ENCODE assay signal across 8 cellular contexts in genomic region chr12:27534060-27534764, GRCh38.
A peak's percentile ranks its signal among the peaks of the same experiment; 100 is the strongest.
DNase-seq lines count a peak whose midpoint lies in the region; ATAC-seq and TF ChIP-seq lines count a peak whose summit lies in the region.

No MANE protein-coding gene starts in this region.

- ATAC-seq in GM18867 (IDR thresholded peaks at IDR 0.05; ENCODE audit: unreplicated experiment) (peak; percentile 60), HG02642 (IDR thresholded peaks at IDR 0.05; ENCODE audit: poor library complexity, unreplicated experiment) (peak; percentile 53)

- H3K36me3 Mint-ChIP-seq in T-helper 1 cell treated with Interleukin-12 subunit alpha and Interleukin-12 subunit beta and Interleukin-4 antibody, amounts not matched to agents 30 μg/mL and 1 μg/mL, for 36 hours (ENCODE audit: low read depth): peaks cover 8% of the 10 kb centered on the region
- H3K36me3 Mint-ChIP-seq in nephron progenitor cell (ENCODE audit: low read depth): peaks cover 47% of the 10 kb centered on the region

- H3K4me3 Mint-ChIP-seq in T-helper 1 cell treated with Interleukin-12 subunit alpha and Interleukin-12 subunit beta and Interleukin-4 antibody, amounts not matched to agents 30 μg/mL and 1 μg/mL, for 36 hours: peak overlapping the region; percentile 6
- no peak overlapping the region for H3K4me3 Mint-ChIP-seq in nephron progenitor cell

- peaks cover 39% of the 10 kb centered on the region for H3K4me1 Mint-ChIP-seq in T-helper 1 cell treated with Interleukin-12 subunit alpha and Interleukin-12 subunit beta and Interleukin-4 antibody, amounts not matched to agents 30 μg/mL and 1 μg/mL, for 36 hours (ENCODE audit: low read depth)
- peaks cover 57% of the 10 kb centered on the region for H3K4me1 Mint-ChIP-seq in nephron progenitor cell

- DNase-seq in nephron progenitor cell: no peak
- no peak for DNase-seq in cerebellar cortex (ENCODE audit: low spot score)
- DNase-seq in NCI-H2227 (lab: John Stamatoyannopoulos, UW; ENCODE audit: unreplicated experiment): no peak
- no peak for DNase-seq in AG08396 (ENCODE audit: low spot score)
- no peak for DNase-seq in NCI-H345 (lab: John Stamatoyannopoulos, UW)

- no peaks in the 10 kb centered on the region for H3K9me3 Mint-ChIP-seq in T-helper 1 cell treated with Interleukin-12 subunit alpha and Interleukin-12 subunit beta and Interleukin-4 antibody, amounts not matched to agents 30 μg/mL and 1 μg/mL, for 36 hours
- H3K9me3 Mint-ChIP-seq in nephron progenitor cell: peaks cover 13% of the 10 kb centered on the region

- TF ChIP-seq CTCF in nephron progenitor cell (IDR thresholded peaks at IDR 0.05): no peak

- peak overlapping the region; percentile 46 for H3K27ac Mint-ChIP-seq in T-helper 1 cell treated with Interleukin-12 subunit alpha and Interleukin-12 subunit beta and Interleukin-4 antibody, amounts not matched to agents 30 μg/mL and 1 μg/mL, for 36 hours
- peak overlapping the region; percentile 38 for H3K27ac Mint-ChIP-seq in nephron progenitor cell

- H3K27me3 Mint-ChIP-seq in T-helper 1 cell treated with Interleukin-12 subunit alpha and Interleukin-12 subunit beta and Interleukin-4 antibody, amounts not matched to agents 30 μg/mL and 1 μg/mL, for 36 hours (ENCODE audit: low read depth): peaks cover 5% of the 10 kb centered on the region
- H3K27me3 Mint-ChIP-seq in nephron progenitor cell (ENCODE audit: low read depth, poor library complexity): no peaks in the 10 kb centered on the region
